30 cellular contexts compared by ENCODE assay signal in the genomic region with DNA sequence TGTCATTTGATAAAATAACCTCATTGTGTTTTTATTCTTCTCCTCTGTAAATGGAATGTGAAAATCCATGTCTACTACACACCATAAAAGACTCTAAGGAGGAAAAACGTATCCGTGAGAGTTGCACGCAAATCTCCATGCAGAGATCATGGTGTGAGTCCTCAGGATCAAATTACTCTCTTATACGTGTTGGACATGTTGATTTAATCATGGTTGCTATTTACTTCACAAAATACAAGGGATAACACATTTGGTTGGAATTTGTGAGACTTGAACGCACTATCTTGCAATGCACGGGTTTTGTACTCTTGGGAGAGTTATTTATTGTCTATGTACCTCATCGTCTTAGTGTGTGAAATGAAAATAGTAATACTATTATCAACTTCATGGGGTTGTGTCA.
DNase-seq lines count a peak whose midpoint lies in the region; FAIRE-seq and TF ChIP-seq lines count a peak whose summit lies in the region.
"Had no signal": no experiment of that assay in that cellular context is flagged by ENCODE, and none has a peak within 500 bp of the region (broad histone marks: within the 10 kb centered on the region; RNA-seq: fewer than 3 reads in every experiment).

No MANE protein-coding gene starts in this region.

- H3K4me3 Mint-ChIP-seq in HFFc6 (peak overlapping the region; percentile 76), nephron (no peak overlapping the region)
- H3K4me3 Mint-ChIP-seq: CD8-positive, alpha-beta memory T cell; stimulated activated naive B cell treated with anti-CD40 and anti-IgM and Interleukin-4, amounts not matched to agents 10 μg/mL and 1 μg/mL and 100 μg/mL, for 72 hours had no signal

- H3K36me3 ChIP-seq in bronchial epithelial cell (ENCODE audit: control insufficient read depth, insufficient read depth, low read length), result no peaks in the 10 kb centered on the region
- H3K36me3 ChIP-seq: adrenal gland, cardiac muscle cell, gastrocnemius medialis, neutrophil had no signal

- H3K9me3 Mint-ChIP-seq in HFFc6 (no peaks in the 10 kb centered on the region), nephron (peaks cover 2% of the 10 kb centered on the region)
- H3K9me3 Mint-ChIP-seq: CD8-positive, alpha-beta memory T cell had no signal

- FAIRE-seq in bronchial epithelial cell (lab: Jason Lieb, UNC), result no peak
- FAIRE-seq: GM12892, GM19239, keratinocyte, TTC549 had no signal

- in situ Hi-C loops in G401 (cut with HindIII; ENCODE audit: low sequenced_read_pairs), result no loop called here

- DNase-seq in AG20443 (ENCODE audit: low spot score) (peak; percentile 62), HFFc6 (peak; percentile 82), bronchial epithelial cell (ENCODE audit: low read depth) (peak; percentile 39), mucosa of gallbladder (ENCODE audit: low spot score) (no peak), HT-29 (ENCODE audit: low spot score) (no peak), G401 (ENCODE audit: low spot score) (no peak), NCI-H82 treated with DMSO at 0.1 percent for 48 hours (lab: John Stamatoyannopoulos, UW; ENCODE audit: unreplicated experiment) (no peak)
- DNase-seq: activated CD4-positive, CD25-positive, alpha-beta regulatory T cell treated with anti-CD3 and anti-CD28 coated beads, Interleukin-2, amount 50 U/mL, for 72 hours; activated T-cell treated with anti-CD3 and anti-CD28 coated beads, Interleukin-2, amount 50 U/mL, for 1 hour; adrenal gland; AML-193; CD8-positive, alpha-beta memory T cell; dorsolateral prefrontal cortex; gastrocnemius medialis; Kasumi-1; NCI-H1092; NCI-H2029 treated with DMSO at 0.1 percent for 48 hours; NCI-H524; Right ventricle myocardium superior; stimulated activated naive B cell treated with anti-CD40 and anti-IgM and Interleukin-4, amounts not matched to agents 10 μg/mL and 1 μg/mL and 100 μg/mL, for 72 hours; testis had no signal

- H3K4me3 ChIP-seq in bronchial epithelial cell (ENCODE audit: low read depth, low read length), result no peak overlapping the region
- H3K4me3 ChIP-seq: adrenal gland, cardiac muscle cell, dorsolateral prefrontal cortex, gastrocnemius medialis, lung, smooth muscle cell, testis had no signal

- no peaks in the 10 kb centered on the region for H3K36me3 Mint-ChIP-seq in HFFc6 (ENCODE audit: low read depth)
- H3K36me3 Mint-ChIP-seq in nephron (ENCODE audit: low read depth), result no peaks in the 10 kb centered on the region
- H3K36me3 Mint-ChIP-seq: CD8-positive, alpha-beta memory T cell; stimulated activated naive B cell treated with anti-CD40 and anti-IgM and Interleukin-4, amounts not matched to agents 10 μg/mL and 1 μg/mL and 100 μg/mL, for 72 hours had no signal

- no peak for TF ChIP-seq CTCF in HFFc6 (IDR thresholded peaks at IDR 0.05)
- no peak for TF ChIP-seq CTCF in bronchial epithelial cell (IDR thresholded peaks at IDR 0.05; ENCODE audit: insufficient read depth, low read length, severe bottlenecking)
- TF ChIP-seq CTCF in nephron (IDR thresholded peaks at IDR 0.05; ENCODE audit: unreplicated experiment in 3 of 3), result no peak

- H3K4me1 Mint-ChIP-seq in HFFc6 (ENCODE audit: low read depth) (peaks cover 57% of the 10 kb centered on the region), nephron (peaks cover 26% of the 10 kb centered on the region)
- H3K4me1 Mint-ChIP-seq: CD8-positive, alpha-beta memory T cell; stimulated activated naive B cell treated with anti-CD40 and anti-IgM and Interleukin-4, amounts not matched to agents 10 μg/mL and 1 μg/mL and 100 μg/mL, for 72 hours had no signal

- H3K27ac Mint-ChIP-seq in HFFc6 (peak overlapping the region; percentile 89), nephron (peak overlapping the region; percentile 6 to 61 (median 30))
- H3K27ac Mint-ChIP-seq: CD8-positive, alpha-beta memory T cell; stimulated activated naive B cell treated with anti-CD40 and anti-IgM and Interleukin-4, amounts not matched to agents 10 μg/mL and 1 μg/mL and 100 μg/mL, for 72 hours had no signal

- H3K27me3 Mint-ChIP-seq in HFFc6 (ENCODE audit: insufficient read depth), result no peaks in the 10 kb centered on the region; the same call in none of the 2 replicates
- peaks cover 6% of the 10 kb centered on the region for H3K27me3 Mint-ChIP-seq in nephron (ENCODE audit: low read depth)

- no peaks in the 10 kb centered on the region for H3K27me3 ChIP-seq in bronchial epithelial cell (ENCODE audit: control insufficient read depth, insufficient read depth, low read length)
- H3K27me3 ChIP-seq: adrenal gland, cardiac muscle cell, dorsolateral prefrontal cortex, gastrocnemius medialis, neutrophil, testis had no signal

Comparison
In these comparisons a context has a peak if more than half of its experiments do, and no peak if none do; other contexts are left out.
1. DNase-seq: peak in AG20443 (single experiment), HFFc6 (single experiment) and bronchial epithelial cell (single experiment); none in mucosa of gallbladder (single experiment), HT-29 (single experiment), G401 (single experiment) and NCI-H82 treated with DMSO at 0.1 percent for 48 hours (single experiment).